8 cellular contexts compared by ENCODE assay signal in the genomic region with DNA sequence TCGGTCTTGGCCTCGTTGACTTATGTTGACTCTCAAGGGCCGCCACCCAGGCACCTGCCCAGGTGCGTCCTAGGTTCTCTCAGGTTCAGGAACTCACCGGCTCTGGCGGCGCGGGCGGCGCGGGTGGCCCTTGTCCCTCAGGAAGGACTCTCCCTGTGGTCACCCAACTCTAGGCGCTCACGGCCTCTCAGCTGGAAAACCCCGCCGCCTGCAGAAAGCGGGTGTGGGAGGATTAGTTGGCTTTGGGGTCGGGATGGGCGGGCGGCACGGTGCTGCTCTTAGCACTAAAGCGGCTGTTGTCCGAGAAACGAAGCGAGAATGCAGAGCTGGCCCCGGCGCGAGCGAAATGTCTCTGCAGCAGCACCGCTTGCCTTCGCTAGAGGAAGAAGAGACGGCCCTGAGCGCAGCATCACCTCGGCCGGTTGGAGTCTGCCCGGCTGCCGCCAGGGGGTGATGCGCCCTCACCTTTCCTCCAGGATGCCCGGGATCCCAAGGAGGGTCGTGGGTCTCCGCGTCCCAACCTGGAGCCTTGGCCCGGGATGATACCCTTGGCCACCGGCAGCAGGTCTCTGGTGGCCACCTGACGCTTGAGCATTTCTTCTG. TPM values are rescaled to one million over a fixed set of nuclear protein-coding genes. Genes with fewer than 3 reads are reported as not detected.
DNase-seq lines count a peak whose midpoint lies in the region; ATAC-seq and TF ChIP-seq lines count a peak whose summit lies in the region.

No MANE protein-coding gene starts in this region.

- H3K27me3 ChIP-seq in lower lobe of right lung (ENCODE audit: low read depth), result peaks cover 24% of the 10 kb centered on the region

- H3K4me3 ChIP-seq in WI38 (ENCODE audit: low read depth, low read length), result no peak overlapping the region
- H3K4me3 ChIP-seq in lower lobe of right lung, result peak overlapping the region; percentile 18

- TF ChIP-seq CTCF in WI38 (IDR thresholded peaks at IDR 0.05; ENCODE audit: low read depth, low read length) (peak; percentile 43), lower lobe of right lung (IDR thresholded peaks at IDR 0.05) (peak; percentile 64)

- peak; percentile 69 for ATAC-seq in HG02642 (IDR thresholded peaks at IDR 0.05; ENCODE audit: poor library complexity, unreplicated experiment)
- ATAC-seq in lower lobe of right lung, result peak; percentile 77 to 83
- ATAC-seq in HG03442 (IDR thresholded peaks at IDR 0.05; ENCODE audit: unreplicated experiment), result no peak
- no peak for ATAC-seq in HG03159 (IDR thresholded peaks at IDR 0.05; ENCODE audit: unreplicated experiment)

- no peaks in the 10 kb centered on the region for H3K36me3 Mint-ChIP-seq in stimulated activated naive CD8-positive, alpha-beta T cell treated with anti-CD3 and anti-CD28 coated beads, Interleukin-15, Interleukin-2, amounts not matched to agents 100 ng/mL and 50 ng/mL, for 24 hours (ENCODE audit: low read depth)

- H3K4me1 ChIP-seq in lower lobe of right lung, result no peaks in the 10 kb centered on the region

- peaks cover 16% of the 10 kb centered on the region for H3K4me1 Mint-ChIP-seq in stimulated activated naive CD8-positive, alpha-beta T cell treated with anti-CD3 and anti-CD28 coated beads, Interleukin-15, Interleukin-2, amounts not matched to agents 100 ng/mL and 50 ng/mL, for 24 hours (ENCODE audit: low read depth)

- H3K36me3 ChIP-seq in lower lobe of right lung, result no peaks in the 10 kb centered on the region

- peak overlapping the region; percentile 21 for H3K4me3 Mint-ChIP-seq in stimulated activated naive CD8-positive, alpha-beta T cell treated with anti-CD3 and anti-CD28 coated beads, Interleukin-15, Interleukin-2, amounts not matched to agents 100 ng/mL and 50 ng/mL, for 24 hours

- no peak overlapping the region for H3K27ac Mint-ChIP-seq in stimulated activated naive CD8-positive, alpha-beta T cell treated with anti-CD3 and anti-CD28 coated beads, Interleukin-15, Interleukin-2, amounts not matched to agents 100 ng/mL and 50 ng/mL, for 24 hours

- H3K27ac ChIP-seq in lower lobe of right lung, result no peak overlapping the region

- H3K9me3 ChIP-seq in lower lobe of right lung, result no peaks in the 10 kb centered on the region

- H3K27me3 Mint-ChIP-seq in stimulated activated naive CD8-positive, alpha-beta T cell treated with anti-CD3 and anti-CD28 coated beads, Interleukin-15, Interleukin-2, amounts not matched to agents 100 ng/mL and 50 ng/mL, for 24 hours, result peaks cover 21% of the 10 kb centered on the region

- no peaks in the 10 kb centered on the region for H3K9me3 Mint-ChIP-seq in stimulated activated naive CD8-positive, alpha-beta T cell treated with anti-CD3 and anti-CD28 coated beads, Interleukin-15, Interleukin-2, amounts not matched to agents 100 ng/mL and 50 ng/mL, for 24 hours

- intact Hi-C loops in lower lobe of right lung (cut with DNase I), result no loop called here

- DNase-seq in Ammon's horn (ENCODE audit: low spot score), result peak; percentile 69
- DNase-seq in effector CD4-positive, alpha-beta T cell, result peak; percentile 4
- peak; percentile 55 for DNase-seq in lower lobe of right lung

RNA-seq across cellular contexts. Expression of a gene that starts 8.1 kb away (rescaled TPM):
- 9.6 TPM for total RNA-seq in lower lobe of right lung

RNA-seq across cellular contexts. Expression of a gene that starts 44.9 kb away (rescaled TPM):
- total RNA-seq in lower lobe of right lung, result 58.2 TPM

Comparison
In these comparisons a context has a peak if more than half of its experiments do, and no peak if none do; other contexts are left out.
1. DNase-seq: peak in every context shown above with its lines; median percentile 69 in Ammon's horn; 55 in lower lobe of right lung; 4 in effector CD4-positive, alpha-beta T cell.
2. ATAC-seq: peak in HG02642 (single experiment) and lower lobe of right lung (2 of 2); none in HG03442 (single experiment) and HG03159 (single experiment).